ENCODE assay signal across 35 cellular contexts in genomic region chr9:115775669-115776068, GRCh38.
"Had no signal": no experiment of that assay in that cellular context is flagged by ENCODE, and none has a peak within 500 bp of the region (broad histone marks: within the 10 kb centered on the region; RNA-seq: fewer than 3 reads in every experiment).

No MANE protein-coding gene starts in this region.

- DNase-seq: activated CD4-positive, alpha-beta T cell treated with anti-CD3 and anti-CD28 coated beads for 48 hours; activated CD4-positive, alpha-beta T cell treated with anti-CD3 and anti-CD28 coated beads, Interleukin-2, amount 50 U/mL, for 48 hours; activated CD8-positive, alpha-beta memory T cell treated with anti-CD3 and anti-CD28 coated beads for 24 hours; activated effector memory CD4-positive, alpha-beta T cell treated with anti-CD3 and anti-CD28 coated beads, Interleukin-2, amount 50 U/mL, for 16 hours; activated naive CD4-positive, alpha-beta T cell treated with anti-CD3 and anti-CD28 coated beads for 36 hours; activated naive CD8-positive, alpha-beta T cell treated with anti-CD3 and anti-CD28 coated beads for 36 hours; adrenal gland; aorta; dorsolateral prefrontal cortex; effector memory CD4-positive, alpha-beta T cell; heart left ventricle; hypothalamus; immature natural killer cell; lower lobe of right lung; mesenchymal stem cell; naive thymus-derived CD8-positive, alpha-beta T cell; sigmoid colon; stimulated activated CD4-positive, alpha-beta T cell treated with anti-CD3 and anti-CD28 coated beads, Interleukin-1b, Interleukin-23, amount 100 ng/mL, for 48 hours; stimulated activated CD4-positive, alpha-beta T cell treated with anti-CD3 and anti-CD28 coated beads, Interleukin-4, amount 100 ng/mL, for 4 hours; stimulated activated CD8-positive, alpha-beta memory T cell treated with anti-CD3 and anti-CD28 coated beads, Interleukin-4, amount 100 ng/mL, for 48 hours; stimulated activated naive CD8-positive, alpha-beta T cell treated with anti-CD3 and anti-CD28 coated beads, Interleukin-15, amount 100 ng/mL, for 72 hours; substantia nigra; T-helper 1 cell; uterus had no signal

- H3K4me3 Mint-ChIP-seq: activated naive CD4-positive, alpha-beta T cell treated with anti-CD3 and anti-CD28 coated beads for 36 hours; activated naive CD8-positive, alpha-beta T cell treated with anti-CD3 and anti-CD28 coated beads for 36 hours; brain; immature natural killer cell; naive thymus-derived CD8-positive, alpha-beta T cell; stimulated activated memory B cell treated with anti-CD40 and anti-IgM and Interleukin-4, amounts not matched to agents 10 μg/mL and 1 μg/mL and 100 μg/mL, for 72 hours; stimulated activated naive CD8-positive, alpha-beta T cell treated with anti-CD3 and anti-CD28 coated beads, Interleukin-15, amount 100 ng/mL, for 72 hours; T-helper 2 cell treated with Interferon-gamma antibody and Interleukin-4, amounts not matched to agents 5 μg/mL and 100 μg/mL, for 36 hours; type B pancreatic cell had no signal

- H3K27me3 Mint-ChIP-seq: brain; naive thymus-derived CD8-positive, alpha-beta T cell; stimulated activated memory B cell treated with anti-CD40 and anti-IgM and Interleukin-4, amounts not matched to agents 10 μg/mL and 1 μg/mL and 100 μg/mL, for 72 hours; stimulated activated naive CD8-positive, alpha-beta T cell treated with anti-CD3 and anti-CD28 coated beads, Interleukin-15, amount 100 ng/mL, for 72 hours had no signal

- H3K4me2 ChIP-seq: smooth muscle cell had no signal

- H3K36me3 Mint-ChIP-seq: activated naive CD8-positive, alpha-beta T cell treated with anti-CD3 and anti-CD28 coated beads for 36 hours; brain; immature natural killer cell; naive thymus-derived CD8-positive, alpha-beta T cell; stimulated activated memory B cell treated with anti-CD40 and anti-IgM and Interleukin-4, amounts not matched to agents 10 μg/mL and 1 μg/mL and 100 μg/mL, for 72 hours; type B pancreatic cell had no signal

- ATAC-seq: gastroesophageal sphincter; heart left ventricle; left lobe of liver; lower lobe of right lung; naive thymus-derived CD8-positive, alpha-beta T cell; stimulated activated memory B cell treated with anti-CD40 and anti-IgM and Interleukin-4, amounts not matched to agents 10 μg/mL and 1 μg/mL and 100 μg/mL, for 72 hours; stimulated activated naive CD8-positive, alpha-beta T cell treated with anti-CD3 and anti-CD28 coated beads, Interleukin-15, amount 100 ng/mL, for 72 hours had no signal

- H3K4me1 ChIP-seq: adrenal gland, gastroesophageal sphincter, heart left ventricle, lower lobe of right lung, prostate gland, sigmoid colon, uterus had no signal

- H3K9me3 ChIP-seq: adrenal gland, gastroesophageal sphincter, heart left ventricle, lower lobe of right lung, neutrophil, prostate gland, sigmoid colon, uterus had no signal

- H3K27ac Mint-ChIP-seq: activated naive CD4-positive, alpha-beta T cell treated with anti-CD3 and anti-CD28 coated beads for 36 hours; activated naive CD8-positive, alpha-beta T cell treated with anti-CD3 and anti-CD28 coated beads for 36 hours; brain; immature natural killer cell; naive thymus-derived CD8-positive, alpha-beta T cell; stimulated activated memory B cell treated with anti-CD40 and anti-IgM and Interleukin-4, amounts not matched to agents 10 μg/mL and 1 μg/mL and 100 μg/mL, for 72 hours; T-helper 2 cell treated with Interferon-gamma antibody and Interleukin-4, amounts not matched to agents 5 μg/mL and 100 μg/mL, for 36 hours; type B pancreatic cell had no signal

- H3K9me3 Mint-ChIP-seq: activated naive CD4-positive, alpha-beta T cell treated with anti-CD3 and anti-CD28 coated beads for 36 hours; type B pancreatic cell had no signal

- H3K36me3 ChIP-seq: adrenal gland, cardiac muscle cell, gastroesophageal sphincter, heart left ventricle, lower lobe of right lung, neutrophil, prostate gland, sigmoid colon, uterus had no signal

- H3K27ac ChIP-seq: adrenal gland, cardiac muscle cell, coronary artery, dorsolateral prefrontal cortex, gastroesophageal sphincter, heart left ventricle, lower lobe of right lung, neutrophil, prostate gland, sigmoid colon, uterus had no signal

- H3K4me3 ChIP-seq: adrenal gland, cardiac muscle cell, coronary artery, dorsolateral prefrontal cortex, gastroesophageal sphincter, heart left ventricle, lower lobe of right lung, prostate gland, sigmoid colon, smooth muscle cell, uterus had no signal

- H3K4me1 Mint-ChIP-seq: activated naive CD8-positive, alpha-beta T cell treated with anti-CD3 and anti-CD28 coated beads for 36 hours; brain; immature natural killer cell; naive thymus-derived CD8-positive, alpha-beta T cell; stimulated activated memory B cell treated with anti-CD40 and anti-IgM and Interleukin-4, amounts not matched to agents 10 μg/mL and 1 μg/mL and 100 μg/mL, for 72 hours; stimulated activated naive CD8-positive, alpha-beta T cell treated with anti-CD3 and anti-CD28 coated beads, Interleukin-15, amount 100 ng/mL, for 72 hours had no signal

- H3K27me3 ChIP-seq: adrenal gland, cardiac muscle cell, gastroesophageal sphincter, heart left ventricle, neutrophil, sigmoid colon, uterus had no signal
